Comparison of ENCODE assay signal across 12 cellular contexts in the genomic region with DNA sequence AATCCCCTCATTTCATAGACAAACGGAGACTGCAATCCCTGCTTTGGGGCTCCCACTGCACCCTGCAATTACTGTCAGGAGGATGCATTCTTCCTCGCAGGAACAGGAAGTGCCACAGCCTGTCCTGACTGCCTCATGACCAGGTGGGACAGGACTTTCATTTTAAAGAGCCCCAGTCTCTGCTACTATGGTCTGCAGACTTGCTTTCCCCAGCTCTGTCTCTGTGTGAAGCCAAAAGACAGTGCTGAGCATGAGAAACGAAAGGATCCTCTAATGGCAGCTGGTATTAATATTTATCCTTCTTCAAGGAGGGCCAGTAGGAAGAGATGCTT.
DNase-seq lines count a peak whose midpoint lies in the region; ATAC-seq, FAIRE-seq and TF ChIP-seq lines count a peak whose summit lies in the region.
"Had no signal": no experiment of that assay in that cellular context is flagged by ENCODE, and none has a peak within 500 bp of the region (broad histone marks: within the 10 kb centered on the region; RNA-seq: fewer than 3 reads in every experiment).

No MANE protein-coding gene starts in this region.

- H3K27me3 Mint-ChIP-seq in CD4-positive, alpha-beta memory T cell, result no peaks in the 10 kb centered on the region
- no peaks in the 10 kb centered on the region for H3K27me3 Mint-ChIP-seq in central memory CD8-positive, alpha-beta T cell

- no peak for TF ChIP-seq EP300 in sigmoid colon (IDR thresholded peaks at IDR 0.05)

- 0 out of 2 replicates have a peak overlapping the region, but pooled peaks have one; percentile 13 for H3K4me2 ChIP-seq in KMS-11

- no peak overlapping the region for H3K9ac ChIP-seq in KMS-11

- no peak for DNase-seq in CD4-positive, alpha-beta memory T cell
- DNase-seq in central memory CD8-positive, alpha-beta T cell (ENCODE audit: low spot score in 2 of 2), result no peak
- DNase-seq in sigmoid colon (peak; percentile 55), H54 (ENCODE audit: insufficient read length, low spot score) (no peak), SJCRH30 (no peak)
- no peak for DNase-seq in stimulated activated CD8-positive, alpha-beta memory T cell treated with anti-CD3 and anti-CD28 coated beads, Interleukin-4, amount 100 ng/mL, for 48 hours
- DNase-seq: activated naive CD4-positive, alpha-beta T cell treated with anti-CD3 and anti-CD28 coated beads, Interleukin-2, amount 50 U/mL, for 16 hours; DMS153; NCI-H2227 treated with DMSO at 0.1 percent for 48 hours had no signal

- intact Hi-C loops in CD4-positive, alpha-beta memory T cell (cut with micrococcal nuclease), result no loop called here
- intact Hi-C loops in sigmoid colon (cut with DNase I), result no loop called here

- H3K27me3 ChIP-seq in CD4-positive, alpha-beta memory T cell (ENCODE audit: insufficient read depth, low read length), result no peaks in the 10 kb centered on the region
- H3K27me3 ChIP-seq in KMS-11 (ENCODE audit: insufficient read depth, low read depth) (no peaks in the 10 kb centered on the region), sigmoid colon (no peaks in the 10 kb centered on the region), SJCRH30 (no peaks in the 10 kb centered on the region)

- H3K36me3 ChIP-seq in CD4-positive, alpha-beta memory T cell (ENCODE audit: insufficient read depth, low read length), result peaks cover 5% of the 10 kb centered on the region
- H3K36me3 ChIP-seq in KMS-11 (ENCODE audit: insufficient read depth), result no peaks in the 10 kb centered on the region
- H3K36me3 ChIP-seq in sigmoid colon, result no peaks in the 10 kb centered on the region
- H3K36me3 ChIP-seq in SJCRH30, result 0 out of 2 replicates have a peak, but pooled peaks cover 9% of the 10 kb centered on the region

- H3K4me3 ChIP-seq in CD4-positive, alpha-beta memory T cell (ENCODE audit: low read length in 2 of 2), result no peak overlapping the region
- H3K4me3 ChIP-seq in KMS-11 (IDR thresholded peaks at IDR 0.05; ENCODE audit: insufficient read depth, low read depth, low read length) (no peak overlapping the region), sigmoid colon (no peak overlapping the region), SJCRH30 (no peak overlapping the region)
- H3K4me3 ChIP-seq: coronary artery had no signal

- H3K4me3 Mint-ChIP-seq in CD4-positive, alpha-beta memory T cell, result peak overlapping the region in 4 of 8 donors; percentile 15 to 69 (median 28)
- no peak overlapping the region for H3K4me3 Mint-ChIP-seq in central memory CD8-positive, alpha-beta T cell

- peaks cover 87% of the 10 kb centered on the region for H3K4me1 ChIP-seq in CD4-positive, alpha-beta memory T cell (ENCODE audit: insufficient read depth, low read length)
- H3K4me1 ChIP-seq in KMS-11 (ENCODE audit: low read depth, poor library complexity, severe bottlenecking), result peaks cover 79% of the 10 kb centered on the region
- H3K4me1 ChIP-seq in sigmoid colon, result peaks cover 2 to 95% (median 86%) of the 10 kb centered on the region in 4 donors
- peaks cover 20% of the 10 kb centered on the region for H3K4me1 ChIP-seq in SJCRH30

- H3K9me3 ChIP-seq in CD4-positive, alpha-beta memory T cell (ENCODE audit: control insufficient read depth in 1 of 2, low read length in 2 of 2), result no peaks in the 10 kb centered on the region
- H3K9me3 ChIP-seq in sigmoid colon (no peaks in the 10 kb centered on the region), SJCRH30 (replicated peaks) (no peaks in the 10 kb centered on the region)

- H3K27ac ChIP-seq in CD4-positive, alpha-beta memory T cell (ENCODE audit: low read depth, low read length), result no peak overlapping the region
- H3K27ac ChIP-seq in KMS-11 (no peak overlapping the region), sigmoid colon (peak overlapping the region; percentile 46 to 78 (median 60)), SJCRH30 (no peak overlapping the region)

- peaks cover 58 to 97% (median 79%) of the 10 kb centered on the region in 4 donors for H3K4me1 Mint-ChIP-seq in CD4-positive, alpha-beta memory T cell
- H3K4me1 Mint-ChIP-seq in central memory CD8-positive, alpha-beta T cell, result peaks cover 65% of the 10 kb centered on the region

- CTCF ChIA-PET in CD4-positive, alpha-beta memory T cell (lab: Charles Lee; ENCODE audit: partially characterized antibody), result interaction anchor here (2.3 to 5.4 kb wide), 5 partner anchors 14 to 46 kb away, joined by 8 to 63 read pairs (median 32); a partner anchor contains a TSS

- no peaks in the 10 kb centered on the region for H3K36me3 Mint-ChIP-seq in CD4-positive, alpha-beta memory T cell
- H3K36me3 Mint-ChIP-seq in central memory CD8-positive, alpha-beta T cell (ENCODE audit: insufficient read depth), result peaks cover 19% of the 10 kb centered on the region

- POLR2A ChIA-PET in CD4-positive, alpha-beta memory T cell (lab: Charles Lee; ENCODE audit: partially characterized antibody), result interaction anchor here (9.3 to 9.4 kb wide), 2 partner anchors 12 to 13 kb away, joined by 148 to 164 read pairs; a partner anchor contains a TSS

- H4K20me1 ChIP-seq in KMS-11 (ENCODE audit: insufficient read depth), result no peaks in the 10 kb centered on the region

- ATAC-seq in central memory CD8-positive, alpha-beta T cell (replicated peaks; ENCODE audit: extremely low read depth, poor library complexity, severe bottlenecking), result no peak
- no peak for ATAC-seq in activated CD4-positive, CD25-positive, alpha-beta regulatory T cell treated with anti-CD3 and anti-CD28 coated beads, Interleukin-2, amount 50 U/mL, for 24 hours

- no peak overlapping the region for H2AFZ ChIP-seq in KMS-11 (ENCODE audit: low read depth)

- peaks cover 49% of the 10 kb centered on the region; the same call in 1 of the 2 replicates for H3K79me2 ChIP-seq in KMS-11 (ENCODE audit: insufficient read depth, low read depth)

- TF ChIP-seq POLR2A in sigmoid colon (IDR thresholded peaks at IDR 0.05) (no peak), H54 (IDR thresholded peaks at IDR 0.05; ENCODE audit: low read depth, low read length) (no peak)

- 39 to 49% methylated on average over 3 of the region's 3 CpGs for WGBS in sigmoid colon, 2 donors

- FAIRE-seq in H54 (lab: Jason Lieb, UNC), result no peak

- H3K9me3 Mint-ChIP-seq in CD4-positive, alpha-beta memory T cell, result no peaks in the 10 kb centered on the region
- no peaks in the 10 kb centered on the region for H3K9me3 Mint-ChIP-seq in central memory CD8-positive, alpha-beta T cell

- H3K27ac Mint-ChIP-seq in CD4-positive, alpha-beta memory T cell, result peak overlapping the region; percentile 40 to 89 (median 85)
- H3K27ac Mint-ChIP-seq in central memory CD8-positive, alpha-beta T cell (ENCODE audit: low read depth), result peak overlapping the region; percentile 73

- TF ChIP-seq CTCF in KMS-11 (conservative IDR thresholded peaks at IDR 0.05; ENCODE audit: low read depth, low read length) (no peak), sigmoid colon (IDR thresholded peaks at IDR 0.05) (no peak)

Comparison
In these comparisons a context has a peak if more than half of its experiments do, and no peak if none do; other contexts are left out.
1. H3K27ac ChIP-seq: peak in sigmoid colon (4 of 4); none in CD4-positive, alpha-beta memory T cell (single experiment), KMS-11 (single experiment) and SJCRH30 (single experiment).